In genomic region chr6:138795809-138796469, GRCh38 we compare ENCODE assay signal across 8 cellular contexts. TPM values are rescaled to one million over a fixed set of nuclear protein-coding genes. Genes with fewer than 3 reads are reported as not detected.
A peak's percentile ranks its signal among the peaks of the same experiment; 100 is the strongest.
DNase-seq lines count a peak whose midpoint lies in the region; ATAC-seq and TF ChIP-seq lines count a peak whose summit lies in the region.

Gene ECT2L, plus strand, starts transcription at chr6:138796087. Its CDS starts 17,188 bp downstream, at chr6:138813275.

- no peaks in the 10 kb centered on the region for H3K36me3 ChIP-seq in neural progenitor cell

- H3K9ac ChIP-seq in neural progenitor cell: no peak within 1 kb of the TSS

- no peaks in the 10 kb centered on the region for H3K27me3 ChIP-seq in foreskin keratinocyte
- H3K27me3 ChIP-seq in neural progenitor cell: peaks cover 24% of the 10 kb centered on the region

- peak within 1 kb of the TSS; percentile 35 for H3K27ac ChIP-seq in foreskin keratinocyte
- H3K27ac ChIP-seq in neural progenitor cell: no peak within 1 kb of the TSS

- H3K4me2 ChIP-seq in neural progenitor cell: peak within 1 kb of the TSS; percentile 83

- H3K4me1 ChIP-seq in foreskin keratinocyte (no peaks in the 10 kb centered on the region), neural progenitor cell (peaks cover 12% of the 10 kb centered on the region)

- no peak within 1 kb of the TSS for H3K27ac Mint-ChIP-seq in neural progenitor cell

- no peaks in the 10 kb centered on the region for H4K20me1 ChIP-seq in neural progenitor cell (ENCODE audit: low read depth)

- H3F3A ChIP-seq in neural progenitor cell (ENCODE audit: low read depth): peaks cover 7% of the 10 kb centered on the region

- DNase-seq in AG20443 (ENCODE audit: low spot score) (peak; percentile 89), NCI-H748 treated with DMSO at 0.1 percent for 48 hours (lab: John Stamatoyannopoulos, UW) (peak; percentile 86), foreskin keratinocyte (peak in 1 of 2 donors; percentile 41), neural progenitor cell (ENCODE audit: low spot score) (peak; percentile 81), kidney glomerular epithelial cell (lab: John Stamatoyannopoulos, UW) (no peak), activated gamma-delta T cell treated with Interleukin-2 at 50 U/mL for 16 hours (no peak), SK-N-DZ (ENCODE audit: low spot score) (no peak), NCI-H524 treated with DMSO at 0.1 percent for 48 hours (lab: John Stamatoyannopoulos, UW) (no peak)

- peak; percentile 96 for ATAC-seq in foreskin keratinocyte

- H3K9me3 Mint-ChIP-seq in neural progenitor cell: no peaks in the 10 kb centered on the region

- H3K27me3 Mint-ChIP-seq in neural progenitor cell (ENCODE audit: insufficient read depth, low read depth): peaks cover 3% of the 10 kb centered on the region

- no peaks in the 10 kb centered on the region for H3K79me2 ChIP-seq in neural progenitor cell (ENCODE audit: low read depth)

- H3K9me3 ChIP-seq in neural progenitor cell (ENCODE audit: low read depth): no peaks in the 10 kb centered on the region

- H2AFZ ChIP-seq in neural progenitor cell (replicated peaks): peak within 1 kb of the TSS; percentile 93

- peak within 1 kb of the TSS; percentile 43 for H3K4me3 ChIP-seq in neural progenitor cell

- no peaks in the 10 kb centered on the region for H3K36me3 Mint-ChIP-seq in neural progenitor cell

- TF ChIP-seq CTCF in foreskin keratinocyte (conservative IDR thresholded peaks at IDR 0.05) (no peak), neural progenitor cell (IDR thresholded peaks at IDR 0.05) (no peak)

- H3K4me3 Mint-ChIP-seq in neural progenitor cell: no peak within 1 kb of the TSS

- peaks cover 13% of the 10 kb centered on the region for H3K4me1 Mint-ChIP-seq in neural progenitor cell

RNA-seq across cellular contexts. Expression of gene ECT2L, which starts in this region (rescaled TPM):
- total RNA-seq in foreskin keratinocyte (not detected in 2 replicates), neural progenitor cell (ENCODE audit: low replicate concordance) (0.06 TPM in 1 of 2 replicates, not detected in the other)
- polyA plus RNA-seq in foreskin keratinocyte: not detected in 2 replicates
- polyA plus RNA-seq in SK-N-DZ (2014; cell fraction: cytosol; rRNA removed): 0.02 TPM in 1 of 2 replicates, not detected in the other
- polyA plus RNA-seq in SK-N-DZ (2014; cell fraction: nucleus; rRNA removed): not detected in 2 replicates

Comparison
In these comparisons a context has a peak if more than half of its experiments do, and no peak if none do; other contexts are left out.
1. Peak in ATAC-seq and H3K27ac ChIP-seq in foreskin keratinocyte; RNA of the gene not detected or under 1 TPM.
2. Peak in DNase-seq, H3K4me3 ChIP-seq and H3K4me2 ChIP-seq in neural progenitor cell; RNA of the gene not detected or under 1 TPM.
3. DNase-seq: peak in AG20443 (single experiment) and NCI-H748 treated with DMSO at 0.1 percent for 48 hours (single experiment); none in kidney glomerular epithelial cell (single experiment), activated gamma-delta T cell treated with Interleukin-2 at 50 U/mL for 16 hours (single experiment), SK-N-DZ (single experiment) and NCI-H524 treated with DMSO at 0.1 percent for 48 hours (single experiment).